Comparison of ENCODE assay signal across 8 cellular contexts in the genomic region with DNA sequence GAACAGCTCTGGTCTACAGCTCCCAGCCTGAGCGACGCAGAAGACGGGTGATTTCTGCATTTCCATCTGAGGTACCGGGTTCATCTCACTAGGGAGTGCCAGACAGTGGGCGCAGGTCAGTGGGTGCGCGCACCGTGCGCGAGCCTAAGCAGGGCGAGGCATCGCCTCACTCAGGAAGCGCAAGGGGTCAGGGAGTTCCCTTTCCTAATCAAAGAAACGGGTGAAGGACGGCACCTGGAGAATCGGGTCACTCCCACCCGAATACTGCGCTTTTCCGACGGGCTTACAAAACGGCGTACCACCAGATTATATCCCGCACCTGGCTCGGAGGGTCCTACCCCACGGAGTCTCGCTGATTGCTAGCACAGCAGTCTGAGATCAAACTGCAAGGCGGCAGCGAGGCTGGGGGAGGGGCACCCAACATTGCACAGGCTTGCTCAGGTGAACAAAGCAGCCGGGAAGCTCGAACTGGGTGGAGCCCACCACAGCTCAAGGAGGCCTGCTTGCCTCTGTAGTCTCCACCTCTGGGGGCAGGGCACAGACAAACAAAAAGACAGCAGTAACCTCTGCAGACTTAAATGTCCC.
DNase-seq lines count a peak whose midpoint lies in the region; ATAC-seq and TF ChIP-seq lines count a peak whose summit lies in the region.
"Not testable (repeated sequence)": the region's sequence is repeated elsewhere in the genome, so short reads cannot be mapped to it uniquely, and the experiment has no call there.

No MANE protein-coding gene starts in this region.

- H3K4me3 ChIP-seq in CD8-positive, alpha-beta T cell (ENCODE audit: low read depth, low read length) = not testable (repeated sequence)
- H3K4me3 ChIP-seq in HUES6 (ENCODE audit: low read depth, low read length) (peak overlapping the region; percentile 78), heart right ventricle (peak overlapping the region in 8 of 10 donors; percentile 1 to 33 (median 22)), mucosa of rectum (ENCODE audit: low read length in 2 of 2) (peak overlapping the region; percentile 46 to 61), stomach (peak overlapping the region in 3 of 4 donors; percentile 25 to 33 (median 33))

- peak overlapping the region; percentile 74 for H3K9ac ChIP-seq in HUES6 (ENCODE audit: low read length)
- H3K9ac ChIP-seq in mucosa of rectum (ENCODE audit: low read depth in 1 of 2, low read length in 2 of 2) = not testable (repeated sequence)

- not testable (repeated sequence) for H3K9me3 ChIP-seq in CD8-positive, alpha-beta T cell (ENCODE audit: low read length); HUES6 (ENCODE audit: control insufficient read depth, insufficient read depth, low read depth, low read length); heart right ventricle; mucosa of rectum (ENCODE audit: control insufficient read depth in 2 of 2, low read length in 2 of 2); stomach

- H3K27me3 Mint-ChIP-seq in CD8-positive, alpha-beta T cell (ENCODE audit: low read depth) = peaks cover 16% of the 10 kb centered on the region
- H3K27me3 Mint-ChIP-seq in activated CD4-positive, alpha-beta memory T cell treated with anti-CD3 and anti-CD28 coated beads for 36 hours = peaks cover 13% of the 10 kb centered on the region
- H3K27me3 Mint-ChIP-seq in activated naive CD8-positive, alpha-beta T cell treated with anti-CD3 and anti-CD28 coated beads, Interleukin-2, amount 50 U/mL, for 24 hours = peaks cover 11% of the 10 kb centered on the region

- H3K9me3 Mint-ChIP-seq in CD8-positive, alpha-beta T cell; activated CD4-positive, alpha-beta memory T cell treated with anti-CD3 and anti-CD28 coated beads for 36 hours; activated naive CD8-positive, alpha-beta T cell treated with anti-CD3 and anti-CD28 coated beads, Interleukin-2, amount 50 U/mL, for 24 hours: not testable (repeated sequence)

- TF ChIP-seq CTCF in CD8-positive, alpha-beta T cell (IDR thresholded peaks at IDR 0.05); heart right ventricle (IDR thresholded peaks at IDR 0.05); stomach (IDR thresholded peaks at IDR 0.05): not testable (repeated sequence)

- TF ChIP-seq EP300 in stomach (IDR thresholded peaks at IDR 0.05) = not testable (repeated sequence)

- peak overlapping the region; percentile 66 for H3K4me3 Mint-ChIP-seq in CD8-positive, alpha-beta T cell
- peak overlapping the region; percentile 39 for H3K4me3 Mint-ChIP-seq in activated CD4-positive, alpha-beta memory T cell treated with anti-CD3 and anti-CD28 coated beads for 36 hours
- H3K4me3 Mint-ChIP-seq in activated naive CD8-positive, alpha-beta T cell treated with anti-CD3 and anti-CD28 coated beads, Interleukin-2, amount 50 U/mL, for 24 hours = peak overlapping the region; percentile 29

- not testable (repeated sequence) for H3K36me3 Mint-ChIP-seq in CD8-positive, alpha-beta T cell; activated CD4-positive, alpha-beta memory T cell treated with anti-CD3 and anti-CD28 coated beads for 36 hours; activated naive CD8-positive, alpha-beta T cell treated with anti-CD3 and anti-CD28 coated beads, Interleukin-2, amount 50 U/mL, for 24 hours (ENCODE audit: low read depth)

- POLR2A ChIA-PET in CD8-positive, alpha-beta T cell (lab: Charles Lee); activated CD4-positive, alpha-beta memory T cell treated with anti-CD3 and anti-CD28 coated beads for 36 hours (lab: Charles Lee): not testable (repeated sequence)

- not testable (repeated sequence) for DNase-seq in CD8-positive, alpha-beta T cell; activated CD4-positive, alpha-beta memory T cell treated with anti-CD3 and anti-CD28 coated beads for 36 hours; activated naive CD8-positive, alpha-beta T cell treated with anti-CD3 and anti-CD28 coated beads, Interleukin-2, amount 50 U/mL, for 24 hours; heart right ventricle; stomach
- DNase-seq in NCI-H748 (lab: John Stamatoyannopoulos, UW; ENCODE audit: unreplicated experiment) = peak; percentile 50

- not testable (repeated sequence) for H3K27ac ChIP-seq in CD8-positive, alpha-beta T cell (ENCODE audit: low read depth, low read length); HUES6 (ENCODE audit: low read depth, low read length); heart right ventricle; mucosa of rectum (ENCODE audit: low read depth in 2 of 2, low read length in 2 of 2); stomach

- not testable (repeated sequence) for TF ChIP-seq POLR2A in stomach (IDR thresholded peaks at IDR 0.05)

- H3K36me3 ChIP-seq in CD8-positive, alpha-beta T cell (ENCODE audit: insufficient read depth, low read length); HUES6 (ENCODE audit: control insufficient read depth, insufficient read depth, low read length); heart right ventricle; mucosa of rectum (ENCODE audit: control insufficient read depth in 2 of 2, insufficient read depth in 2 of 2, low read length in 2 of 2); stomach: not testable (repeated sequence)

- H3K27ac Mint-ChIP-seq in CD8-positive, alpha-beta T cell; activated CD4-positive, alpha-beta memory T cell treated with anti-CD3 and anti-CD28 coated beads for 36 hours; activated naive CD8-positive, alpha-beta T cell treated with anti-CD3 and anti-CD28 coated beads, Interleukin-2, amount 50 U/mL, for 24 hours: not testable (repeated sequence)

- intact Hi-C loops in CD8-positive, alpha-beta T cell (cut with DNase I, micrococcal nuclease); activated CD4-positive, alpha-beta memory T cell treated with anti-CD3 and anti-CD28 coated beads for 36 hours (cut with micrococcal nuclease); heart right ventricle (cut with DNase I); stomach (cut with DNase I; ENCODE audit: low total_unique reads): not testable (repeated sequence)

- H3K4me1 Mint-ChIP-seq in CD8-positive, alpha-beta T cell (ENCODE audit: low read depth); activated CD4-positive, alpha-beta memory T cell treated with anti-CD3 and anti-CD28 coated beads for 36 hours (ENCODE audit: low read depth); activated naive CD8-positive, alpha-beta T cell treated with anti-CD3 and anti-CD28 coated beads, Interleukin-2, amount 50 U/mL, for 24 hours: not testable (repeated sequence)

- not testable (repeated sequence) for H3K4me1 ChIP-seq in CD8-positive, alpha-beta T cell (ENCODE audit: insufficient read depth, low read length); HUES6 (ENCODE audit: control insufficient read depth, insufficient read depth, low read length); heart right ventricle; mucosa of rectum (ENCODE audit: control insufficient read depth in 2 of 2, insufficient read depth in 2 of 2, low read length in 2 of 2); stomach

- CTCF ChIA-PET in CD8-positive, alpha-beta T cell (lab: Charles Lee); activated CD4-positive, alpha-beta memory T cell treated with anti-CD3 and anti-CD28 coated beads for 36 hours (lab: Charles Lee): not testable (repeated sequence)

- H3K27me3 ChIP-seq in CD8-positive, alpha-beta T cell (ENCODE audit: insufficient read depth, low read length); HUES6 (ENCODE audit: control insufficient read depth, insufficient read depth, low read length); mucosa of rectum (ENCODE audit: control insufficient read depth in 2 of 2, insufficient read depth in 2 of 2, low read length in 2 of 2); stomach: not testable (repeated sequence)
- H3K27me3 ChIP-seq in heart right ventricle = peaks cover 0 to 11% (median 0%) of the 10 kb centered on the region in 7 donors

- WGBS in heart right ventricle, 2 donors = 24 to 30% methylated on average over 30 of the region's 30 CpGs
- WGBS in stomach, 5 donors = 21 to 54% (median 32%) methylated on average over 17 to 30 of the region's 30 CpGs

- not testable (repeated sequence) for ATAC-seq in CD8-positive, alpha-beta T cell; activated naive CD8-positive, alpha-beta T cell treated with anti-CD3 and anti-CD28 coated beads, Interleukin-2, amount 50 U/mL, for 24 hours; heart right ventricle
